In the genomic region with DNA sequence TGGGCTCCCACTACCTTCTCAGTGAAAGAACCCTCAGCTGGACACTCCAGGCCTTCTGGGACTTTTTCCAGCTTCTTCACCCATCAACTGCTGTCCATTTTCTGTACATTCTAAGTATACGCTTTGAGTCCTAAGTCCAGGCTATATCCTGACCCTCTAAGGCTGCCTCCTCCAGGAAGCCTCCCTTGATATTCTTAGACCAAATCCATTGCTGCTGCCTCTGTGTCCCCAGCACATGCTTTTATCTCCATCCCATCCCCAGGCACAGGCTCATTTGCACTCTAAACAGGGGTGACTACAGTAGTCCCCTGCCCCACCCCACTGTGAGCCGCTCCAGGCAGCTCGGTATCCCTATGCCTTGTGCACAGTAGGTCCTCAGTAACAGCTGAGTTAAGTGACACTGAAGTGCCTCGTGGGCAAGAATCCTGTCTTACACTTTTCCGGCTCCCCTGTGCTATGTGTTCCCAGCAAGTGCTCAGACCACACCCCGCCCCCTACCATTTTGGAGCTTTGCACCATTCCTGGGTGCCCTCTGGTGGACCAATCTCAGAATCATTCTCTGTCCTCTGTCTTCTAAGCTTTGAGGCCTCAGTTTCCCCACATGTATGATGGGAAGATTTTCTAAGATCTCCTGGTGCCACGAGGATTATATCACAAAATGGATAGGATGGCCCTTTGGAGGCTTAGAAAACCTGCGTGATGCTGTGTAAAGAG, we compare ENCODE assay signal across 20 cellular contexts. TPM values are rescaled to one million over a fixed set of nuclear protein-coding genes. Genes with fewer than 3 reads are reported as not detected.
A peak's percentile ranks its signal among the peaks of the same experiment; 100 is the strongest.
DNase-seq lines count a peak whose midpoint lies in the region; ATAC-seq, FAIRE-seq and TF ChIP-seq lines count a peak whose summit lies in the region.
"Had no signal": no experiment of that assay in that cellular context is flagged by ENCODE, and none has a peak within 500 bp of the region (broad histone marks: within the 10 kb centered on the region; RNA-seq: fewer than 3 reads in every experiment).

No MANE protein-coding gene starts in this region.

- TF ChIP-seq EP300 in HepG2 (IDR thresholded peaks at IDR 0.05; ENCODE audit: low read depth in 2 of 2, low read length in 2 of 2) = no peak
- TF ChIP-seq EP300 in HepG2 (CRISPR knock-in tag; IDR thresholded peaks at IDR 0.05; ENCODE audit: borderline replicate concordance) = no peak

- H3K27ac ChIP-seq in HepG2 (ENCODE audit: extremely low read length, insufficient read depth, low read length) (no peak overlapping the region), right lobe of liver (no peak overlapping the region), iPS DF 6.9 (ENCODE audit: low read length) (peak overlapping the region; percentile 60)
- H3K27ac ChIP-seq: SJCRH30, thoracic aorta had no signal

- ATAC-seq in HepG2 (no peak), right lobe of liver (no peak)
- ATAC-seq: esophagus mucosa, Panc1 had no signal

- H3K9ac ChIP-seq in HepG2 (ENCODE audit: insufficient read depth, low read depth, low read length) = no peak overlapping the region

- FAIRE-seq in HepG2 (lab: Jason Lieb, UNC) = no peak

- no peak for TF ChIP-seq RAD21 in HepG2 (CRISPR knock-in tag; IDR thresholded peaks at IDR 0.05)

- H3K4me3 ChIP-seq in HepG2 (replicated peaks in 1 of 3; ENCODE audit: insufficient read depth in 1 of 3, low read depth in 2 of 3, low read length in 3 of 3) = no peak overlapping the region
- no peak overlapping the region for H3K4me3 ChIP-seq in right lobe of liver
- no peak overlapping the region for H3K4me3 ChIP-seq in iPS DF 6.9 (ENCODE audit: low read length)
- H3K4me3 ChIP-seq: SJCRH30, thoracic aorta had no signal

- POLR2A ChIA-PET in HepG2 (lab: Yijun Ruan, JAX) = no interaction called here

- no peak for TF ChIP-seq POLR2A in HepG2 (IDR thresholded peaks at IDR 0.05; ENCODE audit: insufficient read depth in 1 of 2, low read depth in 2 of 2, low read length in 2 of 2)
- TF ChIP-seq POLR2A in right lobe of liver (IDR thresholded peaks at IDR 0.05) = no peak

- WGBS in HepG2 (ENCODE audit: low lambda C conversion rate) = 93% methylated on average over 8 of the region's 8 CpGs
- WGBS in right lobe of liver (ENCODE audit: insufficient coverage, low coverage, low lambda C conversion rate, missing lambda C conversion rate) = 93% methylated on average over 3 of the region's 8 CpGs
- WGBS in iPS DF 6.9 (ENCODE audit: insufficient coverage, insufficient read length) = no CpG with 5 or more reads among the region's 8 CpGs

- H3K9me3 ChIP-seq in HepG2 (ENCODE audit: low read length) (no peaks in the 10 kb centered on the region), right lobe of liver (no peaks in the 10 kb centered on the region), iPS DF 6.9 (ENCODE audit: control insufficient read depth, insufficient read depth, low read length) (no peaks in the 10 kb centered on the region)
- H3K9me3 ChIP-seq: SJCRH30, thoracic aorta had no signal

- no peaks in the 10 kb centered on the region for H4K20me1 ChIP-seq in HepG2 (ENCODE audit: insufficient read depth, low read length)

- intact Hi-C loops in HepG2 (cut with micrococcal nuclease; ENCODE audit: unreplicated experiment) = no loop called here
- intact Hi-C loops in right lobe of liver (cut with DNase I) = no loop called here

- 0 out of 2 replicates have a peak, but pooled peaks have one; percentile 19 for TF ChIP-seq CTCF in HepG2 (CRISPR knock-in tag; IDR thresholded peaks at IDR 0.05)
- TF ChIP-seq CTCF in right lobe of liver (IDR thresholded peaks at IDR 0.05) = no peak

- no peak overlapping the region for H2AFZ ChIP-seq in HepG2 (ENCODE audit: low read length)

- no peak for DNase-seq in HepG2 (ENCODE audit: low spot score)
- no peak for DNase-seq in right lobe of liver
- DNase-seq in SK-MEL-5 (ENCODE audit: low read depth, low spot score) = peak; percentile 18
- DNase-seq in iPS DF 6.9 (ENCODE audit: low read depth, low spot score) = no peak
- no peak for DNase-seq in SW 1271 (lab: John Stamatoyannopoulos, UW)
- no peak for DNase-seq in iPS-NIHi11 (ENCODE audit: low spot score)
- no peak for DNase-seq in COLO668 (lab: John Stamatoyannopoulos, UW; ENCODE audit: unreplicated experiment)
- no peak for DNase-seq in NCI-H748 treated with DMSO at 0.1 percent for 48 hours (lab: John Stamatoyannopoulos, UW)
- DNase-seq: activated CD4-positive, alpha-beta T cell treated with anti-CD3 and anti-CD28 coated beads for 1 hour; activated effector memory CD4-positive, alpha-beta T cell treated with Interleukin-2 at 50 U/mL for 16 hours; CD4-positive, alpha-beta T cell; NCI-H2171; nucleus accumbens; retina; SJCRH30; T-helper 9 cell had no signal

- BruUV-seq in HepG2 (replicated peaks; lab: Mats Ljungman, UMichigan) = no TSS peak

- CTCF ChIA-PET in HepG2 (lab: Yijun Ruan, JAX; ENCODE audit: low intra/inter-chr PET ratio, low total read pairs) = no interaction called here

- H3K4me1 ChIP-seq in HepG2 (ENCODE audit: insufficient read depth, low read length) = no peaks in the 10 kb centered on the region
- no peaks in the 10 kb centered on the region for H3K4me1 ChIP-seq in right lobe of liver
- peaks cover 17% of the 10 kb centered on the region for H3K4me1 ChIP-seq in iPS DF 6.9 (ENCODE audit: control insufficient read depth, insufficient read depth, low read length)

- H3K36me3 ChIP-seq in HepG2 (replicated peaks in 1 of 2; ENCODE audit: control insufficient read depth in 1 of 2, insufficient read depth in 2 of 2, low read length in 2 of 2) (peaks cover 0 to 3% of the 10 kb centered on the region in 2 experiments; a peak in 1 of 5 replicates), right lobe of liver (peaks cover 0 to 10% (median 4%) of the 10 kb centered on the region in 4 donors), iPS DF 6.9 (ENCODE audit: control insufficient read depth, insufficient read depth, low read length) (no peaks in the 10 kb centered on the region)
- H3K36me3 ChIP-seq: SJCRH30, thoracic aorta had no signal

- H3K79me2 ChIP-seq in HepG2 (ENCODE audit: insufficient read depth, low read length) = no peaks in the 10 kb centered on the region

- H3K27me3 ChIP-seq in HepG2 (ENCODE audit: control insufficient read depth in 1 of 2, insufficient read depth in 2 of 2, low read length in 2 of 2) (no peaks in the 10 kb centered on the region), right lobe of liver (no peaks in the 10 kb centered on the region), iPS DF 6.9 (ENCODE audit: control insufficient read depth, insufficient read depth, low read length) (no peaks in the 10 kb centered on the region)
- H3K27me3 ChIP-seq: SJCRH30 had no signal

- in situ Hi-C loops in HepG2 (cut with HindIII; ENCODE audit: extremely low pct_ligation_motif_present, low pct_unique_long_range_greater_than_20kb) = no loop called here
- in situ Hi-C loops in SK-MEL-5 (cut with HindIII; ENCODE audit: low pct_unique_long_range_greater_than_20kb, low sequenced_read_pairs) = no loop called here

- no peak overlapping the region for H3K4me2 ChIP-seq in HepG2 (ENCODE audit: low read depth, low read length)

TF ChIP-seq in HepG2, 621 proteins besides CTCF, POLR2A, EP300 and RAD21:
- TF ChIP-seq SMAD9 (CRISPR knock-in tag; IDR thresholded peaks at IDR 0.05) = no peak
- peak; percentile 42 for TF ChIP-seq ZFP36 (IDR thresholded peaks at IDR 0.05; ENCODE audit: borderline replicate concordance, low read depth, low read length, partially characterized antibody)

RNA-seq across cellular contexts. Expression of a gene that starts 34.9 kb away (rescaled TPM):
- total RNA-seq in HepG2 (2016; rRNA removed; fragmentation: Illumina TruSeq; extraction: Trizol) = 3.9 and 4.9 TPM in 2 replicates
- 1.4 and 3.6 TPM in 2 replicates for total RNA-seq in HepG2 (2016; cell fraction: cytosol; rRNA removed; fragmentation: Illumina TruSeq; extraction: Trizol; ENCODE audit: low read depth)
- 3.5 and 4.5 TPM in 2 replicates for total RNA-seq in HepG2 (2016; cell fraction: insoluble cytoplasmic fraction; rRNA removed; fragmentation: Illumina TruSeq; extraction: Trizol)
- total RNA-seq in HepG2 (2016; cell fraction: membrane; rRNA removed; fragmentation: Illumina TruSeq; extraction: Trizol) = 3.1 and 4.4 TPM in 2 replicates
- total RNA-seq in HepG2 (2016; cell fraction: nucleus; rRNA removed; fragmentation: Illumina TruSeq; extraction: Trizol) = 2.2 and 2.3 TPM in 2 replicates
- 0.62 and 0.63 TPM in 2 replicates for polyA plus RNA-seq in HepG2 (2011; rRNA removed)
- polyA plus RNA-seq in HepG2 (2011; cell fraction: cytosol; rRNA removed) = 0.30 and 0.45 TPM in 2 replicates
- 1.3 and 2.0 TPM in 2 replicates for polyA plus RNA-seq in HepG2 (2011; cell fraction: nucleus; rRNA removed)
- 0.61 and 0.76 TPM in 2 replicates for polyA plus RNA-seq in HepG2 (2012)
- polyA plus RNA-seq in HepG2 (2016; cell fraction: cytosol; fragmentation: Illumina TruSeq; extraction: Trizol; ENCODE audit: low read depth) = 1.7 and 2.7 TPM in 2 replicates
- polyA plus RNA-seq in HepG2 (2016; cell fraction: insoluble cytoplasmic fraction; fragmentation: Illumina TruSeq; extraction: Trizol; ENCODE audit: low read depth) = 4.2 and 5.5 TPM in 2 replicates
- 4.4 and 4.5 TPM in 2 replicates for polyA plus RNA-seq in HepG2 (2016; cell fraction: membrane; fragmentation: Illumina TruSeq; extraction: Trizol; ENCODE audit: low read depth)
- 6.4 and 7.2 TPM in 2 replicates for polyA plus RNA-seq in HepG2 (2016; cell fraction: nucleus; fragmentation: Illumina TruSeq; extraction: Trizol; ENCODE audit: insufficient read depth, low read depth)
- polyA minus RNA-seq in HepG2 (2011; rRNA and poly(A)+ RNA removed; ENCODE audit: low replicate concordance) = 0.58 TPM in 1 of 2 replicates, not detected in the other
- polyA minus RNA-seq in HepG2 (2011; cell fraction: cytosol; rRNA and poly(A)+ RNA removed) = 0.79 TPM in 1 of 2 replicates, not detected in the other
- 0.64 and 0.87 TPM in 2 replicates for polyA minus RNA-seq in HepG2 (2011; cell fraction: nucleus; rRNA and poly(A)+ RNA removed)
- total RNA-seq in right lobe of liver = under 1 TPM in 3 of 6 experiments, not detected in 3; 0.25 to 0.49 (median 0.29) TPM
- total RNA-seq in SK-MEL-5 (2014; rRNA removed; shearing (Covaris generic)) = not detected in 2 replicates
- 0.20 TPM in 1 of 2 replicates, not detected in the other for polyA plus RNA-seq in SK-MEL-5 (2015; cell fraction: cytosol; rRNA removed)
- polyA plus RNA-seq in SK-MEL-5 (2015; cell fraction: nucleus; rRNA removed) = not detected in 2 replicates
- total RNA-seq: CD4-positive, alpha-beta T cell; esophagus mucosa; LHCN-M2; SJCRH30; thoracic aorta had no signal
